18 cellular contexts compared by ENCODE assay signal in genomic region chr2:240225660-240226475, GRCh38.
A peak's percentile ranks its signal among the peaks of the same experiment; 100 is the strongest.
DNase-seq lines count a peak whose midpoint lies in the region; ATAC-seq, FAIRE-seq and TF ChIP-seq lines count a peak whose summit lies in the region.
"Had no signal": no experiment of that assay in that cellular context is flagged by ENCODE, and none has a peak within 500 bp of the region (broad histone marks: within the 10 kb centered on the region; RNA-seq: fewer than 3 reads in every experiment).

No MANE protein-coding gene starts in this region.

- no peak overlapping the region for H3K4me3 Mint-ChIP-seq in progenitor cell of endocrine pancreas (ENCODE audit: low read depth)

- H3K9me2 ChIP-seq in MM.1S (replicated peaks; ENCODE audit: insufficient read depth, low read length) = no peaks in the 10 kb centered on the region

- H4K20me1 ChIP-seq in MM.1S (ENCODE audit: insufficient read depth, low read length) = no peaks in the 10 kb centered on the region

- FAIRE-seq in H54 (lab: Jason Lieb, UNC) = no peak
- FAIRE-seq: A204.1, GM19239 had no signal

- TF ChIP-seq CTCF in MM.1S (IDR thresholded peaks at IDR 0.05; ENCODE audit: low read length) (peak; percentile 43), progenitor cell of endocrine pancreas (IDR thresholded peaks at IDR 0.05; ENCODE audit: unreplicated experiment) (no peak)

- no peak for TF ChIP-seq POLR2A in H54 (IDR thresholded peaks at IDR 0.05; ENCODE audit: low read depth, low read length)

- H2AFZ ChIP-seq in MM.1S (ENCODE audit: low read length) = no peak overlapping the region

- H3K9me3 Mint-ChIP-seq in progenitor cell of endocrine pancreas (ENCODE audit: low read depth) = peaks cover 8% of the 10 kb centered on the region

- no peaks in the 10 kb centered on the region for H3K4me1 ChIP-seq in MM.1S (ENCODE audit: low read length)
- H3K4me1 ChIP-seq: gastroesophageal sphincter had no signal

- no peaks in the 10 kb centered on the region for H3F3A ChIP-seq in MM.1S (ENCODE audit: insufficient read depth, low read length)

- no peak overlapping the region for H3K27ac Mint-ChIP-seq in progenitor cell of endocrine pancreas

- H3K27me3 Mint-ChIP-seq in progenitor cell of endocrine pancreas = peaks cover 31% of the 10 kb centered on the region

- ATAC-seq in GM18861 (IDR thresholded peaks at IDR 0.05; ENCODE audit: unreplicated experiment) = no peak
- ATAC-seq: gastroesophageal sphincter, mucosa of descending colon had no signal

- no peaks in the 10 kb centered on the region for H3K36me3 Mint-ChIP-seq in progenitor cell of endocrine pancreas (ENCODE audit: insufficient read depth)

- no peaks in the 10 kb centered on the region for H3K4me1 Mint-ChIP-seq in progenitor cell of endocrine pancreas (ENCODE audit: low read depth)

- H3K27ac ChIP-seq in MM.1S (ENCODE audit: low read length) = no peak overlapping the region
- H3K27ac ChIP-seq: dorsolateral prefrontal cortex, gastroesophageal sphincter, thoracic aorta had no signal

- peaks cover 70% of the 10 kb centered on the region for H3K27me3 ChIP-seq in MM.1S (replicated peaks; ENCODE audit: insufficient read depth, low read length)
- H3K27me3 ChIP-seq: dorsolateral prefrontal cortex had no signal

- DNase-seq in activated CD4-positive, CD25-positive, alpha-beta regulatory T cell treated with anti-CD3 and anti-CD28 coated beads, Interleukin-2, amount 50 U/mL, for 72 hours = peak; percentile 18
- DNase-seq in activated CD4-positive, CD25-positive, alpha-beta regulatory T cell (lab: John Stamatoyannopoulos, UW) = no peak
- DNase-seq in MM.1S (no peak), dermis blood vessel endothelial cell (peak; percentile 24), progenitor cell of endocrine pancreas (ENCODE audit: low spot score, unreplicated experiment) (peak; percentile 3), H54 (ENCODE audit: insufficient read length, low spot score) (no peak), NCI-H69 (lab: John Stamatoyannopoulos, UW) (no peak)
- DNase-seq: activated CD4-positive, alpha-beta T cell treated with anti-CD3 and anti-CD28 coated beads for 1 hour; anterior cingulate cortex; stimulated activated CD4-positive, alpha-beta T cell treated with anti-CD3 and anti-CD28 coated beads, Interleukin-15, amount 100 ng/mL, for 24 hours; SW 1271 had no signal

- H3K9ac ChIP-seq in MM.1S (ENCODE audit: low read length) = no peak overlapping the region

- no peaks in the 10 kb centered on the region for H3K79me2 ChIP-seq in MM.1S (ENCODE audit: low read length)

- H3K9me3 ChIP-seq in MM.1S (replicated peaks; ENCODE audit: insufficient read depth, low read length) = no peaks in the 10 kb centered on the region

- no peaks in the 10 kb centered on the region for H3K36me3 ChIP-seq in MM.1S (replicated peaks; ENCODE audit: insufficient read depth, low read length)
- H3K36me3 ChIP-seq: gastroesophageal sphincter, thoracic aorta had no signal

- H3K4me3 ChIP-seq in MM.1S (ENCODE audit: low read length) = no peak overlapping the region
- H3K4me3 ChIP-seq: dorsolateral prefrontal cortex, gastroesophageal sphincter, mucosa of descending colon, thoracic aorta had no signal

- no peak overlapping the region for H3K4me2 ChIP-seq in MM.1S (ENCODE audit: low read depth, low read length)

Comparison
In these comparisons a context has a peak if more than half of its experiments do, and no peak if none do; other contexts are left out.
1. DNase-seq: peak in activated CD4-positive, CD25-positive, alpha-beta regulatory T cell treated with anti-CD3 and anti-CD28 coated beads, Interleukin-2, amount 50 U/mL, for 72 hours (single experiment), dermis blood vessel endothelial cell (single experiment) and progenitor cell of endocrine pancreas (single experiment); none in activated CD4-positive, CD25-positive, alpha-beta regulatory T cell (0 of 4), MM.1S (single experiment), H54 (single experiment) and NCI-H69 (single experiment).